24 cellular contexts compared by ENCODE assay signal in genomic region chr15:100528833-100529428, GRCh38. TPM values are rescaled to one million over a fixed set of nuclear protein-coding genes. Genes with fewer than 3 reads are reported as not detected.
DNase-seq lines count a peak whose midpoint lies in the region; ATAC-seq and TF ChIP-seq lines count a peak whose summit lies in the region.
"Had no signal": no experiment of that assay in that cellular context is flagged by ENCODE, and none has a peak within 500 bp of the region (broad histone marks: within the 10 kb centered on the region; RNA-seq: fewer than 3 reads in every experiment).

Gene CERS3 (minus strand): TSS chr15:100528950. CDS start chr15:100501849, 27,101 bp downstream.

- H3K27me3 ChIP-seq in CD4-positive, alpha-beta T cell (ENCODE audit: control insufficient read depth, insufficient read depth, low read length), result no peaks in the 10 kb centered on the region
- H3K27me3 ChIP-seq: BLaER1 had no signal

- H3K9me3 Mint-ChIP-seq in CD4-positive, alpha-beta T cell, result no peaks in the 10 kb centered on the region
- H3K9me3 Mint-ChIP-seq in natural killer cell, result no peaks in the 10 kb centered on the region
- H3K9me3 Mint-ChIP-seq: CD8-positive, alpha-beta memory T cell had no signal

- no peak within 1 kb of the TSS for H3K27ac ChIP-seq in CD4-positive, alpha-beta T cell (ENCODE audit: low read depth, low read length)
- H3K27ac ChIP-seq in epithelial cell of prostate, result peak within 1 kb of the TSS; percentile 93
- peak within 1 kb of the TSS in 20 of 21 experiments; percentile 17 to 86 (median 76) for H3K27ac ChIP-seq in skin epidermis
- H3K27ac ChIP-seq in caudate nucleus (ENCODE audit: low read depth, low read length), result no peak within 1 kb of the TSS
- H3K27ac ChIP-seq: BLaER1, SK-N-MC had no signal

- peaks cover 7% of the 10 kb centered on the region for H3K36me3 Mint-ChIP-seq in CD4-positive, alpha-beta T cell (ENCODE audit: low read depth)
- no peaks in the 10 kb centered on the region for H3K36me3 Mint-ChIP-seq in natural killer cell

- intact Hi-C loops in CD4-positive, alpha-beta T cell (cut with DNase I, micrococcal nuclease), result no loop called here
- intact Hi-C loops in natural killer cell (cut with micrococcal nuclease), result no loop called here

- CTCF ChIA-PET in CD4-positive, alpha-beta T cell (lab: Charles Lee), result no interaction called here

- TF ChIP-seq CTCF in CD4-positive, alpha-beta T cell (IDR thresholded peaks at IDR 0.05), result no peak
- no peak for TF ChIP-seq CTCF in natural killer cell (IDR thresholded peaks at IDR 0.05)

- peaks cover 11% of the 10 kb centered on the region for H3K4me1 Mint-ChIP-seq in CD4-positive, alpha-beta T cell (ENCODE audit: low read depth)
- no peaks in the 10 kb centered on the region for H3K4me1 Mint-ChIP-seq in natural killer cell
- H3K4me1 Mint-ChIP-seq: CD8-positive, alpha-beta memory T cell had no signal

- H3K27ac Mint-ChIP-seq in CD4-positive, alpha-beta T cell, result peak within 1 kb of the TSS; percentile 0
- H3K27ac Mint-ChIP-seq in natural killer cell, result no peak within 1 kb of the TSS
- H3K27ac Mint-ChIP-seq: HFFc6 had no signal

- H3K9me3 ChIP-seq in CD4-positive, alpha-beta T cell (ENCODE audit: control insufficient read depth, low read length), result no peaks in the 10 kb centered on the region
- H3K9me3 ChIP-seq: BLaER1 had no signal

- POLR2A ChIA-PET in CD4-positive, alpha-beta T cell (lab: Charles Lee), result no interaction called here

- H3K4me3 Mint-ChIP-seq in CD4-positive, alpha-beta T cell, result no peak within 1 kb of the TSS
- no peak within 1 kb of the TSS for H3K4me3 Mint-ChIP-seq in natural killer cell
- H3K4me3 Mint-ChIP-seq: CD8-positive, alpha-beta memory T cell; HFFc6 had no signal

- H3K27me3 Mint-ChIP-seq in CD4-positive, alpha-beta T cell, result no peaks in the 10 kb centered on the region
- peaks cover 20 to 27% of the 10 kb centered on the region in 2 donors for H3K27me3 Mint-ChIP-seq in natural killer cell (ENCODE audit: low read depth in 2 of 2)

- peak within 1 kb of the TSS; percentile 20 to 48 (median 31) for H3K4me3 ChIP-seq in skin epidermis
- H3K4me3 ChIP-seq: BLaER1, SK-N-MC had no signal

- no peak for ATAC-seq in CD4-positive, alpha-beta T cell (ENCODE audit: poor library complexity)
- ATAC-seq in GM21526 (IDR thresholded peaks at IDR 0.05; ENCODE audit: low FRiP score, unreplicated experiment), result no peak
- ATAC-seq in natural killer cell, result no peak

- no peak for DNase-seq in CD4-positive, alpha-beta T cell
- DNase-seq in HPDE6-E6E7 (ENCODE audit: extremely low spot score) (peak; percentile 81), epithelial cell of prostate (ENCODE audit: low read depth, low spot score) (peak; percentile 79), midbrain (lab: John Stamatoyannopoulos, UW) (no peak), natural killer cell (no peak), caudate nucleus (lab: John Stamatoyannopoulos, UW) (no peak)
- DNase-seq: CD8-positive, alpha-beta memory T cell; H7; HFFc6; IMR-90; NCI-H1048; NCI-H1436 treated with DMSO at 0.1 percent for 48 hours; NCI-H2029 treated with DMSO at 0.1 percent for 48 hours; NCI-H2171; NCI-H446; NCI-H748 treated with DMSO at 0.1 percent for 48 hours; NK-92 treated with Interleukin-12 subunit alpha and Interleukin-12 subunit beta, amount 100 ng/mL, for 24 hours; SHP77 had no signal

RNA-seq across cellular contexts. Expression of gene CERS3, which starts in this region (rescaled TPM):
- total RNA-seq in CD4-positive, alpha-beta T cell, result 1 to 10 TPM; 1.3 to 1.8 TPM
- under 1 TPM; 0.40 to 0.90 (median 0.48) TPM for total RNA-seq in natural killer cell
- total RNA-seq: A673, HFFc6, IMR-90, M059J had no signal

Comparison
In these comparisons a context has a peak if more than half of its experiments do, and no peak if none do; other contexts are left out.
1. DNase-seq: peak in HPDE6-E6E7 (single experiment) and epithelial cell of prostate (single experiment); none in CD4-positive, alpha-beta T cell (0 of 10), midbrain (single experiment), natural killer cell (single experiment) and caudate nucleus (0 of 61).
2. H3K27ac ChIP-seq: peak in epithelial cell of prostate (single experiment) and skin epidermis (20 of 21); none in CD4-positive, alpha-beta T cell (single experiment) and caudate nucleus (single experiment).